Comparison of ENCODE assay signal across 12 cellular contexts in genomic region chr10:100349672-100350071, GRCh38. TPM values are rescaled to one million over a fixed set of nuclear protein-coding genes. Genes with fewer than 3 reads are reported as not detected.
A peak's percentile ranks its signal among the peaks of the same experiment; 100 is the strongest.
DNase-seq lines count a peak whose midpoint lies in the region; ATAC-seq and TF ChIP-seq lines count a peak whose summit lies in the region.
"Had no signal": no experiment of that assay in that cellular context is flagged by ENCODE, and none has a peak within 500 bp of the region (broad histone marks: within the 10 kb centered on the region; RNA-seq: fewer than 3 reads in every experiment).

No MANE protein-coding gene starts in this region.

- DNase-seq in activated CD4-positive, alpha-beta T cell treated with anti-CD3 and anti-CD28 coated beads, Interleukin-2, amount 10 ng/mL, durations not matched to agents 24 days and 14 days, result no peak
- DNase-seq in activated CD4-positive, alpha-beta T cell treated with anti-CD3 and anti-CD28 coated beads, Interleukin-2, amount 50 U/mL, for 4 hours, result no peak
- DNase-seq in RWPE2 (ENCODE audit: low spot score), result no peak
- no peak for DNase-seq in epithelial cell of esophagus (ENCODE audit: low read depth)
- DNase-seq in activated effector memory CD4-positive, alpha-beta T cell treated with anti-CD3 and anti-CD28 coated beads, Interleukin-2, amount 50 U/mL, for 16 hours, result no peak
- DNase-seq in NCI-H2196 (lab: John Stamatoyannopoulos, UW; ENCODE audit: unreplicated experiment), result no peak
- DNase-seq: AML-193, NCI-H446 had no signal

- ATAC-seq in RWPE2 (ENCODE audit: low read depth) (no peak), GM21528 (IDR thresholded peaks at IDR 0.05; ENCODE audit: low FRiP score, unreplicated experiment) (no peak)

- peaks cover 72% of the 10 kb centered on the region for H3K36me3 Mint-ChIP-seq in activated CD4-positive, alpha-beta T cell treated with anti-CD3 and anti-CD28 coated beads, Interleukin-2, amount 10 ng/mL, durations not matched to agents 24 days and 14 days (ENCODE audit: low read depth)

- no peaks in the 10 kb centered on the region for H3K9me3 ChIP-seq in RWPE2 (ENCODE audit: severe bottlenecking)
- H3K9me3 ChIP-seq in skeletal muscle satellite cell (replicated peaks; ENCODE audit: low read length), result no peaks in the 10 kb centered on the region
- H3K9me3 ChIP-seq: ascending aorta, thoracic aorta had no signal

- intact Hi-C loops in activated CD4-positive, alpha-beta T cell treated with anti-CD3 and anti-CD28 coated beads, Interleukin-2, amount 10 ng/mL, durations not matched to agents 24 days and 14 days (cut with micrococcal nuclease), result loop anchor here (10.0 kb wide), 1 partner anchor 565 kb away; the partner anchor contains the start of gene SLF2

- no peaks in the 10 kb centered on the region for H3K27me3 Mint-ChIP-seq in activated CD4-positive, alpha-beta T cell treated with anti-CD3 and anti-CD28 coated beads, Interleukin-2, amount 10 ng/mL, durations not matched to agents 24 days and 14 days

- TF ChIP-seq CTCF in RWPE2 (IDR thresholded peaks at IDR 0.05; ENCODE audit: poor library complexity, severe bottlenecking), result no peak
- TF ChIP-seq CTCF in epithelial cell of esophagus (IDR thresholded peaks at IDR 0.05; ENCODE audit: insufficient read depth, low read depth, low read length, missing control alignments), result no peak

- H3K4me2 ChIP-seq in skeletal muscle satellite cell (ENCODE audit: low read length), result peak overlapping the region; percentile 89

- H3K36me3 ChIP-seq in RWPE2 (ENCODE audit: low read depth) (peaks cover 75% of the 10 kb centered on the region), skeletal muscle satellite cell (ENCODE audit: insufficient read depth, low read length) (peaks cover 49% of the 10 kb centered on the region)
- H3K36me3 ChIP-seq: thoracic aorta had no signal

- H3K4me1 ChIP-seq in RWPE2 (ENCODE audit: insufficient read depth, poor library complexity, severe bottlenecking) (peaks cover 39% of the 10 kb centered on the region), skeletal muscle satellite cell (ENCODE audit: control insufficient read depth, insufficient read depth, low read length) (peaks cover 31% of the 10 kb centered on the region)

- H3K27ac Mint-ChIP-seq in activated CD4-positive, alpha-beta T cell treated with anti-CD3 and anti-CD28 coated beads, Interleukin-2, amount 10 ng/mL, durations not matched to agents 24 days and 14 days, result peak overlapping the region; percentile 37

- H3K4me3 ChIP-seq in RWPE2 (ENCODE audit: severe bottlenecking) (peak overlapping the region; percentile 78), epithelial cell of esophagus (ENCODE audit: low read length) (peak overlapping the region; percentile 91), skeletal muscle satellite cell (ENCODE audit: low read length) (no peak overlapping the region)
- H3K4me3 ChIP-seq: ascending aorta, thoracic aorta had no signal

- H3K9me3 Mint-ChIP-seq in activated CD4-positive, alpha-beta T cell treated with anti-CD3 and anti-CD28 coated beads, Interleukin-2, amount 10 ng/mL, durations not matched to agents 24 days and 14 days, result no peaks in the 10 kb centered on the region

- peaks cover 62% of the 10 kb centered on the region for H3K4me1 Mint-ChIP-seq in activated CD4-positive, alpha-beta T cell treated with anti-CD3 and anti-CD28 coated beads, Interleukin-2, amount 10 ng/mL, durations not matched to agents 24 days and 14 days

- peak overlapping the region; percentile 91 for H3K27ac ChIP-seq in RWPE2 (ENCODE audit: poor library complexity, severe bottlenecking)
- H3K27ac ChIP-seq: ascending aorta, thoracic aorta had no signal

- H3K4me3 Mint-ChIP-seq in activated CD4-positive, alpha-beta T cell treated with anti-CD3 and anti-CD28 coated beads, Interleukin-2, amount 10 ng/mL, durations not matched to agents 24 days and 14 days, result peak overlapping the region; percentile 97

- no peak overlapping the region for H3K9ac ChIP-seq in skeletal muscle satellite cell (ENCODE audit: low read depth, low read length)

- H3K27me3 ChIP-seq in RWPE2 (ENCODE audit: insufficient read depth, poor library complexity, severe bottlenecking) (no peaks in the 10 kb centered on the region), skeletal muscle satellite cell (ENCODE audit: control insufficient read depth, insufficient read depth, low read length) (no peaks in the 10 kb centered on the region)
- H3K27me3 ChIP-seq: ascending aorta had no signal

RNA-seq across cellular contexts. Expression of gene SCD, which starts 2.6 kb away (rescaled TPM):
- 252 and 256 TPM in 2 replicates for total RNA-seq in activated CD4-positive, alpha-beta T cell treated with anti-CD3 and anti-CD28 coated beads, Interleukin-2, amount 10 ng/mL, durations not matched to agents 24 days and 14 days
- total RNA-seq in skeletal muscle satellite cell (2012; rRNA removed), result 170 and 467 TPM in 2 replicates

RNA-seq across cellular contexts. Expression of gene PKD2L1, which starts 19.6 kb away (rescaled TPM):
- 0.17 TPM in 1 of 2 replicates, not detected in the other for total RNA-seq in activated CD4-positive, alpha-beta T cell treated with anti-CD3 and anti-CD28 coated beads, Interleukin-2, amount 10 ng/mL, durations not matched to agents 24 days and 14 days
- total RNA-seq in skeletal muscle satellite cell (2012; rRNA removed), result not detected in 2 replicates
- total RNA-seq: ascending aorta had no signal
